Comparison of ENCODE assay signal across 9 cellular contexts in the genomic region with DNA sequence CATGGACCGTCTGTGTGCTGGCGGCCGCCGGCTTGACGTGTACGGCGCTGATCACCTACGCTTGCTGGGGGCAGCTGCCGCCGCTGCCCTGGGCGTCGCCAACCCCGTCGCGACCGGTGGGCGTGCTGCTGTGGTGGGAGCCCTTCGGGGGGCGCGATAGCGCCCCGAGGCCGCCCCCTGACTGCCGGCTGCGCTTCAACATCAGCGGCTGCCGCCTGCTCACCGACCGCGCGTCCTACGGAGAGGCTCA. TPM values are rescaled to one million over a fixed set of nuclear protein-coding genes. Genes with fewer than 3 reads are reported as not detected.
DNase-seq lines count a peak whose midpoint lies in the region; ATAC-seq and TF ChIP-seq lines count a peak whose summit lies in the region.
"Had no signal": no experiment of that assay in that cellular context is flagged by ENCODE, and none has a peak within 500 bp of the region (broad histone marks: within the 10 kb centered on the region; RNA-seq: fewer than 3 reads in every experiment).

No MANE protein-coding gene starts in this region.

- no peak for TF ChIP-seq EP300 in transverse colon (IDR thresholded peaks at IDR 0.05; ENCODE audit: low read depth)

- H3K36me3 ChIP-seq in right lobe of liver (no peaks in the 10 kb centered on the region), transverse colon (no peaks in the 10 kb centered on the region)

- H3K4me1 ChIP-seq in right lobe of liver (no peaks in the 10 kb centered on the region), transverse colon (peaks cover 2 to 87% (median 53%) of the 10 kb centered on the region in 4 donors)

- no peak for TF ChIP-seq POLR2A in right lobe of liver (IDR thresholded peaks at IDR 0.05)
- no peak for TF ChIP-seq POLR2A in transverse colon (IDR thresholded peaks at IDR 0.05)

- DNase-seq in GM12865 (ENCODE audit: low read depth) (no peak), right lobe of liver (no peak), transverse colon (peak; percentile 20), NCI-H345 (lab: John Stamatoyannopoulos, UW) (no peak), glomerular visceral epithelial cell (ENCODE audit: extremely low spot score) (no peak)

- H3K4me3 ChIP-seq in GM12865 (ENCODE audit: low read depth, low read length) = peak overlapping the region; percentile 76
- H3K4me3 ChIP-seq in right lobe of liver = peak overlapping the region; percentile 61 to 73 (median 65)
- H3K4me3 ChIP-seq in transverse colon = peak overlapping the region; percentile 61 to 87 (median 76)

- H3K9me3 ChIP-seq in right lobe of liver = no peaks in the 10 kb centered on the region
- H3K9me3 ChIP-seq in transverse colon = no peaks in the 10 kb centered on the region

- intact Hi-C loops in right lobe of liver (cut with DNase I) = no loop called here
- intact Hi-C loops in transverse colon (cut with DNase I; ENCODE audit: low total_unique reads) = no loop called here

- H3K27me3 ChIP-seq in right lobe of liver = no peaks in the 10 kb centered on the region
- H3K27me3 ChIP-seq in transverse colon = no peaks in the 10 kb centered on the region

- ATAC-seq in HG03039 (IDR thresholded peaks at IDR 0.05; ENCODE audit: unreplicated experiment) (peak; percentile 27), right lobe of liver (peak in 1 of 4 donors; percentile 1), HG02870 (IDR thresholded peaks at IDR 0.05; ENCODE audit: unreplicated experiment) (no peak)

- H3K27ac ChIP-seq in adipose tissue (ENCODE audit: low read depth, low read length) = peak overlapping the region; percentile 75
- H3K27ac ChIP-seq in right lobe of liver = peak overlapping the region; percentile 86 to 95 (median 88)
- peak overlapping the region; percentile 96 to 97 (median 97) for H3K27ac ChIP-seq in transverse colon

- in situ Hi-C loops in transverse colon (cut with MboI; ENCODE audit: low pct_ligation_motif_present in 1 of 4, low pct_unique_long_range_greater_than_20kb in 1 of 4, low sequenced_read_pairs in 3 of 4) = no loop called here

- TF ChIP-seq CTCF in GM12865 (IDR thresholded peaks at IDR 0.05; ENCODE audit: insufficient read depth, low read depth, low read length, missing control alignments) (no peak), right lobe of liver (IDR thresholded peaks at IDR 0.05) (no peak), transverse colon (IDR thresholded peaks at IDR 0.05) (no peak)

- WGBS in adipose tissue, 3 donors = 1 to 3% (median 1%) methylated on average over 26 to 32 of the region's 32 CpGs
- no CpG with 5 or more reads among the region's 32 CpGs for WGBS in right lobe of liver (ENCODE audit: insufficient coverage, low coverage, low lambda C conversion rate, missing lambda C conversion rate)
- WGBS in transverse colon (ENCODE audit: low coverage in 1 of 2), 2 donors = no CpG with 5 or more reads among the region's 32 CpGs

RNA-seq across cellular contexts. Expression of a gene that starts 0.8 kb away (rescaled TPM):
- 1 to 10 TPM; 1.5 to 2.7 (median 2.5) TPM for polyA plus RNA-seq in adipose tissue
- 1 to 10 TPM in 5 of 6 experiments, under 1 TPM in 1; 0.90 to 3.1 (median 2.0) TPM for total RNA-seq in right lobe of liver
- total RNA-seq in transverse colon = 10 to 100 TPM; 14.9 to 39.0 (median 22.4) TPM

RNA-seq across cellular contexts. Expression of a gene that starts 22.7 kb away (rescaled TPM):
- polyA plus RNA-seq in adipose tissue = 1 to 10 TPM; 1.3 to 5.7 (median 2.9) TPM
- total RNA-seq in right lobe of liver (under 1 TPM; 0.12 to 0.71 (median 0.51) TPM), transverse colon (10 to 100 TPM in 1 of 4 donors, 1 to 10 TPM in 3; 6.7 to 17.9 (median 8.9) TPM)

RNA-seq across cellular contexts. Expression of a gene that starts 32.2 kb away (rescaled TPM):
- not detected for polyA plus RNA-seq in adipose tissue
- 1 to 10 TPM in 1 of 6 experiments, under 1 TPM in 1, not detected in 4; 0.40 to 1.7 TPM for total RNA-seq in right lobe of liver
- total RNA-seq in transverse colon = not detected
- total RNA-seq: T-helper 2 cell treated with Interferon-gamma antibody and Interleukin-4, amounts not matched to agents 100 ng/mL and 5 ng/mL, for 36 hours had no signal

RNA-seq across cellular contexts. Expression of a gene that starts 50.7 kb away (rescaled TPM):
- polyA plus RNA-seq in adipose tissue = 10 to 100 TPM in 1 of 3 donors, 1 to 10 TPM in 2; 8.0 to 10.9 (median 8.7) TPM
- total RNA-seq in right lobe of liver (1 to 10 TPM; 4.4 to 6.6 (median 5.1) TPM), transverse colon (10 to 100 TPM; 24.4 to 43.6 (median 33.2) TPM)

RNA-seq across cellular contexts. Expression of a gene that starts 50.9 kb away (rescaled TPM):
- 1 to 10 TPM; 3.9 to 7.0 (median 4.4) TPM for polyA plus RNA-seq in adipose tissue
- total RNA-seq in right lobe of liver (1 to 10 TPM; 4.5 to 7.7 (median 5.0) TPM), transverse colon (10 to 100 TPM in 2 of 4 donors, 1 to 10 TPM in 2; 5.6 to 17.0 (median 9.9) TPM)

Comparison
In these comparisons a context has a peak if more than half of its experiments do, and no peak if none do; other contexts are left out.
1. RNA of a gene that starts 22.7 kb away (total RNA-seq): 6.7 to 17.9 TPM in transverse colon; 0.12 to 0.71 TPM in right lobe of liver; every median in the first group is over 4 times any median in the second.
2. Peak in every context shown above with its lines, with median percentiles within 50 percentile points of each other: H3K4me3 ChIP-seq and H3K27ac ChIP-seq.